Comparison of ENCODE assay signal across 30 cellular contexts in genomic region chr3:119782435-119782834, GRCh38. TPM values are rescaled to one million over a fixed set of nuclear protein-coding genes. Genes with fewer than 3 reads are reported as not detected.
"Had no signal": no experiment of that assay in that cellular context is flagged by ENCODE, and none has a peak within 500 bp of the region (broad histone marks: within the 10 kb centered on the region; RNA-seq: fewer than 3 reads in every experiment).

No MANE protein-coding gene starts in this region.

- DNase-seq: activated CD4-positive, alpha-beta T cell treated with anti-CD3 and anti-CD28 coated beads for 1 hour; activated CD4-positive, alpha-beta T cell treated with anti-CD3 and anti-CD28 coated beads, Interleukin-2, amount 10 ng/mL, durations not matched to agents 7 days and 5 days; activated CD8-positive, alpha-beta T cell treated with anti-CD3 and anti-CD28 coated beads for 36 hours; activated naive CD4-positive, alpha-beta T cell; activated T-cell treated with anti-CD3 and anti-CD28 coated beads, Interleukin-2, amount 50 U/mL, for 4 hours; effector CD8-positive, alpha-beta T cell; esophagus squamous epithelium; foreskin melanocyte; heart right ventricle; islet precursor cell; naive B cell; nephron progenitor cell; stimulated activated CD4-positive, alpha-beta T cell treated with anti-CD3 and anti-CD28 coated beads, Interleukin-4, amount 100 ng/mL, for 24 hours; substantia nigra; T-helper 2 cell; upper lobe of left lung had no signal

- ATAC-seq: activated CD8-positive, alpha-beta T cell treated with anti-CD3 and anti-CD28 coated beads for 36 hours; activated naive CD4-positive, alpha-beta T cell treated with anti-CD3 and anti-CD28 coated beads, Interleukin-2, amount 50 U/mL, for 72 hours; activated T-cell treated with anti-CD3 and anti-CD28 coated beads, Interleukin-2, amount 50 U/mL, for 4 hours; activated T-helper 17 cell treated with anti-CD3 and anti-CD28 coated beads, Interleukin-2, amount 50 U/mL, for 72 hours; heart right ventricle; sciatic nerve; stimulated activated effector memory CD8-positive, alpha-beta T cell treated with anti-CD3 and anti-CD28 coated beads, Interleukin-12 subunit alpha, Interleukin-12 subunit beta, amount 100 ng/mL, for 72 hours; WTC11 had no signal

- H3K36me3 ChIP-seq: esophagus squamous epithelium, heart right ventricle, neutrophil, upper lobe of left lung, vagina had no signal

- H3K4me1 ChIP-seq: esophagus squamous epithelium, upper lobe of left lung, vagina had no signal

- H3K4me3 ChIP-seq: esophagus squamous epithelium, heart right ventricle, skin epidermis, upper lobe of left lung, vagina had no signal

- H3K27me3 ChIP-seq: esophagus squamous epithelium, heart right ventricle, neutrophil, upper lobe of left lung, vagina had no signal

- H3K9me3 ChIP-seq: esophagus squamous epithelium, heart right ventricle, neutrophil, upper lobe of left lung, vagina had no signal

- FAIRE-seq: bronchial epithelial cell, endometrium had no signal

- H3K27ac ChIP-seq: epithelial cell of prostate, esophagus squamous epithelium, heart right ventricle, neutrophil, skin epidermis, upper lobe of left lung, vagina had no signal

RNA-seq across cellular contexts. Expression of gene NR1I2, which starts 0.5 kb away (rescaled TPM):
- total RNA-seq: bronchial epithelial cell, esophagus squamous epithelium, glomerular endothelial cell, lower leg skin, osteocyte, sciatic nerve, vagina had no signal
